In genomic region chr10:62382831-62383230, GRCh38 we compare ENCODE assay signal across 18 cellular contexts. TPM values are rescaled to one million over a fixed set of nuclear protein-coding genes. Genes with fewer than 3 reads are reported as not detected.
A peak's percentile ranks its signal among the peaks of the same experiment; 100 is the strongest.
DNase-seq lines count a peak whose midpoint lies in the region; ATAC-seq and TF ChIP-seq lines count a peak whose summit lies in the region.
"Had no signal": no experiment of that assay in that cellular context is flagged by ENCODE, and none has a peak within 500 bp of the region (broad histone marks: within the 10 kb centered on the region; RNA-seq: fewer than 3 reads in every experiment).

No MANE protein-coding gene starts in this region.

- peaks cover 35% of the 10 kb centered on the region for H3F3A ChIP-seq in PC-9 (ENCODE audit: insufficient read depth, low read depth)

- H3K4me2 ChIP-seq in PC-9: no peak overlapping the region
- H3K4me2 ChIP-seq in hepatocyte: no peak overlapping the region

- no peaks in the 10 kb centered on the region for H3K27me3 ChIP-seq in PC-9 (ENCODE audit: insufficient read depth, low read depth)
- no peaks in the 10 kb centered on the region for H3K27me3 ChIP-seq in hepatocyte

- H3K4me1 Mint-ChIP-seq in Calu3 (ENCODE audit: low read depth, unreplicated experiment) (peaks cover 65% of the 10 kb centered on the region), natural killer cell (peaks cover 52 to 58% of the 10 kb centered on the region in 2 donors)
- peaks cover 38 to 45% of the 10 kb centered on the region in 2 donors for H3K4me1 Mint-ChIP-seq in effector memory CD8-positive, alpha-beta T cell (ENCODE audit: low read depth in 2 of 2)

- H3K4me1 ChIP-seq in PC-9 (replicated peaks; ENCODE audit: insufficient read depth) (peaks cover 48% of the 10 kb centered on the region), hepatocyte (ENCODE audit: insufficient read depth) (no peaks in the 10 kb centered on the region)

- ATAC-seq in effector memory CD8-positive, alpha-beta T cell (replicated peaks): no peak
- no peak for ATAC-seq in natural killer cell
- no peak for ATAC-seq in GM18520 (IDR thresholded peaks at IDR 0.05; ENCODE audit: unreplicated experiment)
- no peak for ATAC-seq in HG02763 (IDR thresholded peaks at IDR 0.05; ENCODE audit: unreplicated experiment)

- H3K36me3 ChIP-seq in PC-9 (ENCODE audit: low read depth): no peaks in the 10 kb centered on the region
- H3K36me3 ChIP-seq in hepatocyte (replicated peaks; ENCODE audit: insufficient read depth, low read depth): no peaks in the 10 kb centered on the region

- H3K36me3 Mint-ChIP-seq in Calu3 (ENCODE audit: insufficient read depth, unreplicated experiment) (peaks cover 7% of the 10 kb centered on the region), natural killer cell (peaks cover 2% of the 10 kb centered on the region)
- H3K36me3 Mint-ChIP-seq in effector memory CD8-positive, alpha-beta T cell (ENCODE audit: insufficient read depth): peaks cover 10% of the 10 kb centered on the region

- H3K4me3 ChIP-seq in PC-9 (no peak overlapping the region), hepatocyte (no peak overlapping the region)
- H3K4me3 ChIP-seq: GM23248 had no signal

- CTCF ChIA-PET in Calu3 (lab: Charles Lee): interaction anchor here (0.7 to 0.8 kb wide), 2 partner anchors 114 to 118 kb away, joined by 3 to 8 read pairs; partner anchors contain the start of gene RTKN2
- CTCF ChIA-PET in PC-9 (lab: Charles Lee): no interaction called here

- H3K4me3 Mint-ChIP-seq in Calu3 (ENCODE audit: low read depth, unreplicated experiment) (peak overlapping the region; percentile 4), natural killer cell (peak overlapping the region; percentile 57)
- peak overlapping the region; percentile 11 to 16 for H3K4me3 Mint-ChIP-seq in effector memory CD8-positive, alpha-beta T cell
- H3K4me3 Mint-ChIP-seq: CD4-positive, alpha-beta T cell had no signal

- peaks cover 2% of the 10 kb centered on the region for H3K9me3 Mint-ChIP-seq in Calu3 (ENCODE audit: low read depth, unreplicated experiment)
- H3K9me3 Mint-ChIP-seq in effector memory CD8-positive, alpha-beta T cell: no peaks in the 10 kb centered on the region
- H3K9me3 Mint-ChIP-seq in natural killer cell: no peaks in the 10 kb centered on the region
- H3K9me3 Mint-ChIP-seq: CD4-positive, alpha-beta T cell had no signal

- no peak for TF ChIP-seq CTCF in Calu3 (IDR thresholded peaks at IDR 0.05; ENCODE audit: unreplicated experiment)
- no peak for TF ChIP-seq CTCF in PC-9 (conservative IDR thresholded peaks at IDR 0.05)
- TF ChIP-seq CTCF in natural killer cell (IDR thresholded peaks at IDR 0.05): no peak
- TF ChIP-seq CTCF in hepatocyte (IDR thresholded peaks at IDR 0.05; ENCODE audit: poor library complexity): no peak

- H3K27me3 Mint-ChIP-seq in Calu3 (ENCODE audit: unreplicated experiment) (no peaks in the 10 kb centered on the region), natural killer cell (ENCODE audit: low read depth in 2 of 2) (peaks cover 2 to 6% of the 10 kb centered on the region in 2 donors)
- H3K27me3 Mint-ChIP-seq in effector memory CD8-positive, alpha-beta T cell: no peaks in the 10 kb centered on the region
- H3K27me3 Mint-ChIP-seq: CD4-positive, alpha-beta T cell had no signal

- H4K20me1 ChIP-seq in PC-9 (ENCODE audit: insufficient read depth) (no peaks in the 10 kb centered on the region), hepatocyte (ENCODE audit: insufficient read depth, poor library complexity, severe bottlenecking) (no peaks in the 10 kb centered on the region)

- POLR2A ChIA-PET in PC-9 (lab: Charles Lee; ENCODE audit: unreplicated experiment): no interaction called here

- no peaks in the 10 kb centered on the region for H3K9me2 ChIP-seq in PC-9 (ENCODE audit: insufficient read depth)
- no peaks in the 10 kb centered on the region for H3K9me2 ChIP-seq in hepatocyte (replicated peaks; ENCODE audit: insufficient read depth)

- H3K27ac ChIP-seq in PC-9 (0 out of 2 replicates have a peak overlapping the region, but pooled peaks have one; percentile 88), hepatocyte (no peak overlapping the region)
- H3K27ac ChIP-seq: GM23248, HL-60 had no signal

- H2AFZ ChIP-seq in PC-9 (no peak overlapping the region), hepatocyte (no peak overlapping the region)
- H2AFZ ChIP-seq: GM23248 had no signal

- H3K79me2 ChIP-seq in PC-9 (ENCODE audit: low read depth): no peaks in the 10 kb centered on the region
- H3K79me2 ChIP-seq in hepatocyte: no peaks in the 10 kb centered on the region

- peaks cover 5% of the 10 kb centered on the region; the same call in 1 of the 2 replicates for H3K9me3 ChIP-seq in PC-9 (ENCODE audit: insufficient read depth, low read depth)
- H3K9me3 ChIP-seq in hepatocyte (ENCODE audit: low read depth): no peaks in the 10 kb centered on the region

- H3K27ac Mint-ChIP-seq in Calu3 (ENCODE audit: unreplicated experiment) (peak overlapping the region; percentile 51), natural killer cell (peak overlapping the region in 1 of 2 donors; percentile 14)
- H3K27ac Mint-ChIP-seq in effector memory CD8-positive, alpha-beta T cell: peak overlapping the region in 1 of 2 donors; percentile 6
- H3K27ac Mint-ChIP-seq: CD4-positive, alpha-beta T cell had no signal

- no peak for DNase-seq in Calu3
- no peak for DNase-seq in PC-9
- DNase-seq in effector memory CD8-positive, alpha-beta T cell: no peak
- no peak for DNase-seq in natural killer cell
- DNase-seq in hepatocyte (ENCODE audit: low spot score): no peak
- DNase-seq in middle frontal gyrus (ENCODE audit: extremely low spot score, low spot score): no peak
- DNase-seq: ACHN; CD4-positive, alpha-beta T cell; GF-D8; GM23248; KBM-7; NCI-H1092; NCI-H1694; NCI-H345; SHP77 had no signal

- intact Hi-C loops in Calu3 (cut with micrococcal nuclease; ENCODE audit: unreplicated experiment) (loop anchor here (5.0 kb wide), 2 partner anchors 116 to 481 kb away; partner anchors contain the start of genes ARID5B and RTKN2), PC-9 (cut with micrococcal nuclease; ENCODE audit: unreplicated experiment) (loop anchor here (5.0 to 10.0 kb wide), 4 partner anchors 61 to 1329 kb away; no protein-coding TSS in a partner anchor), natural killer cell (cut with micrococcal nuclease) (loop anchor here (5.0 kb wide), 6 partner anchors 121 to 481 kb away; partner anchors contain the start of gene ARID5B)

- no TSS peak for BruUV-seq in Calu3 (replicated peaks; lab: Mats Ljungman, UMichigan)
- BruUV-seq in PC-9 (replicated peaks; lab: Mats Ljungman, UMichigan): no TSS peak

- WGBS in hepatocyte (ENCODE audit: low lambda C conversion rate, missing lambda C conversion rate): 88% methylated on average over 4 of the region's 4 CpGs

RNA-seq across cellular contexts. Expression of gene ZNF365, which starts 8.7 kb away (rescaled TPM):
- total RNA-seq in Calu3 (2022): 4.0 and 4.3 TPM in 2 replicates
- 1.3 and 1.8 TPM in 2 replicates for total RNA-seq in PC-9 (2021)
- 1 to 10 TPM; 4.0 to 8.0 (median 4.5) TPM for total RNA-seq in natural killer cell
- total RNA-seq in hepatocyte: 0.24 and 0.93 TPM in 2 replicates
- 0.28 and 0.60 TPM in 2 replicates for polyA plus RNA-seq in hepatocyte

Comparison
In these comparisons a context has a peak if more than half of its experiments do, and no peak if none do; other contexts are left out.
1. H3K4me3 Mint-ChIP-seq: peak in every context shown above with its lines; median percentile 57 in natural killer cell; 14 in effector memory CD8-positive, alpha-beta T cell; 4 in Calu3.